Comparison of ENCODE assay signal across 8 cellular contexts in genomic region chr12:12684375-12685106, GRCh38. TPM values are rescaled to one million over a fixed set of nuclear protein-coding genes. Genes with fewer than 3 reads are reported as not detected.
DNase-seq lines count a peak whose midpoint lies in the region; ATAC-seq, FAIRE-seq and TF ChIP-seq lines count a peak whose summit lies in the region.

No MANE protein-coding gene starts in this region.

- peak; percentile 24 to 71; a peak in 4 of 6 replicates for ATAC-seq in A549
- no peak for ATAC-seq in HG02981 (IDR thresholded peaks at IDR 0.05; ENCODE audit: unreplicated experiment)
- ATAC-seq in T-helper 17 cell: no peak

- H3K36me3 ChIP-seq in NT2/D1 (ENCODE audit: insufficient read depth, insufficient read length, low read length): peaks cover 4% of the 10 kb centered on the region
- H3K36me3 ChIP-seq in fibroblast of lung (ENCODE audit: control insufficient read depth, insufficient read depth, low read length): no peaks in the 10 kb centered on the region

- no peaks in the 10 kb centered on the region for H3K9me3 ChIP-seq in A549
- H3K9me3 ChIP-seq in NT2/D1 (ENCODE audit: insufficient read depth, low read length): no peaks in the 10 kb centered on the region
- no peaks in the 10 kb centered on the region for H3K9me3 ChIP-seq in fibroblast of lung (ENCODE audit: control insufficient read depth, insufficient read depth, low read depth, low read length)
- H3K9me3 ChIP-seq in T-helper 17 cell (ENCODE audit: control insufficient read depth, low read length, poor library complexity, severe bottlenecking): no peaks in the 10 kb centered on the region

- TF ChIP-seq EP300 in A549 (IDR thresholded peaks at IDR 0.05): no peak

- no peaks in the 10 kb centered on the region for H3K36me3 Mint-ChIP-seq in T-helper 17 cell (ENCODE audit: low read depth)

- H3K4me3 Mint-ChIP-seq in T-helper 17 cell: no peak overlapping the region

- DNase-seq in A549 (ENCODE audit: low read depth in 1 of 2, low spot score in 1 of 2) (peak in 1 of 2 experiments; percentile 51), HK-2 (ENCODE audit: unreplicated experiment) (peak; percentile 27), NT2/D1 (ENCODE audit: low read depth, low spot score) (peak; percentile 100), fibroblast of lung (ENCODE audit: low read depth in 2 of 2) (peak; percentile 45 to 48), putamen (ENCODE audit: low spot score) (peak; percentile 87), T-helper 17 cell (no peak), GM13977 (ENCODE audit: low spot score) (no peak)

- no peak for TF ChIP-seq RAD21 in A549 (conservative IDR thresholded peaks at IDR 0.05 in 1 of 2, IDR thresholded peaks at IDR 0.05 in 1 of 2)

- CTCF ChIA-PET in A549 (lab: Yijun Ruan, JAX): interaction anchor here (1.2 kb wide), 1 partner anchor 29 kb away, joined by 3 read pairs; no protein-coding TSS in a partner anchor

- no peak overlapping the region for H3K27ac ChIP-seq in A549
- H3K27ac ChIP-seq in fibroblast of lung (ENCODE audit: insufficient read depth, low read length): no peak overlapping the region

- H3K79me2 ChIP-seq in fibroblast of lung (ENCODE audit: control insufficient read depth, insufficient read depth, low read length): no peaks in the 10 kb centered on the region

- peaks cover 3% of the 10 kb centered on the region for H3K4me1 Mint-ChIP-seq in T-helper 17 cell

- H3K27ac Mint-ChIP-seq in T-helper 17 cell: no peak overlapping the region

- peak overlapping the region; percentile 78 for H3K9ac ChIP-seq in NT2/D1 (ENCODE audit: insufficient read length, low read depth)
- H3K9ac ChIP-seq in fibroblast of lung (ENCODE audit: insufficient read depth, low read length): no peak overlapping the region

- TF ChIP-seq POLR2A in A549 (IDR thresholded peaks at IDR 0.05; ENCODE audit: low read length): no peak

- POLR2A ChIA-PET in A549 (lab: Yijun Ruan, JAX): no interaction called here

- FAIRE-seq in A549 (lab: Jason Lieb, UNC): no peak

- TF ChIP-seq CTCF in A549 (IDR thresholded peaks at IDR 0.05) (no peak), fibroblast of lung (conservative IDR thresholded peaks at IDR 0.05 in 1 of 2, IDR thresholded peaks at IDR 0.05 in 1 of 2; ENCODE audit: low read depth in 1 of 2, low read length in 2 of 2) (no peak), GM13977 (IDR thresholded peaks at IDR 0.05; ENCODE audit: extremely low read depth, insufficient read depth, missing control alignments) (no peak)

- H3K27me3 ChIP-seq in NT2/D1 (ENCODE audit: insufficient read depth, insufficient read length): no peaks in the 10 kb centered on the region
- no peaks in the 10 kb centered on the region for H3K27me3 ChIP-seq in fibroblast of lung (ENCODE audit: control insufficient read depth, insufficient read depth, low read length)

- no peaks in the 10 kb centered on the region for H3K27me3 Mint-ChIP-seq in T-helper 17 cell

- H3K4me2 ChIP-seq in A549 (peak overlapping the region; percentile 6; the same call in 2 of the 3 replicates), fibroblast of lung (ENCODE audit: extremely low read depth, insufficient read depth, low read length) (no peak overlapping the region)

- H3K4me1 ChIP-seq in A549: no peaks in the 10 kb centered on the region
- peaks cover 5% of the 10 kb centered on the region for H3K4me1 ChIP-seq in NT2/D1 (ENCODE audit: insufficient read depth, insufficient read length)
- no peaks in the 10 kb centered on the region for H3K4me1 ChIP-seq in fibroblast of lung (ENCODE audit: control insufficient read depth, extremely low read depth, insufficient read depth, low read length)

- in situ Hi-C loops in GM13977 (cut with MboI; ENCODE audit: low pct_unique_long_range_greater_than_20kb, low sequenced_read_pairs, unreplicated experiment): no loop called here

- H3K4me3 ChIP-seq in A549 (no peak overlapping the region), NT2/D1 (ENCODE audit: insufficient read length, low read depth) (peak overlapping the region; percentile 60), fibroblast of lung (replicated peaks in 1 of 4; ENCODE audit: control extremely low read depth in 1 of 4, insufficient read depth in 1 of 4, low read depth in 3 of 4, low read length in 4 of 4) (no peak overlapping the region)

- H4K20me1 ChIP-seq in fibroblast of lung (ENCODE audit: control insufficient read depth, extremely low read depth, insufficient read depth, low read length): no peaks in the 10 kb centered on the region

- H2AFZ ChIP-seq in fibroblast of lung (ENCODE audit: low read length): no peak overlapping the region

- WGBS in A549 (ENCODE audit: missing lambda C conversion rate): 31% methylated on average over 5 of the region's 5 CpGs

TF ChIP-seq in A549, 52 proteins besides CTCF, POLR2A, EP300 and RAD21:
- TF ChIP-seq, protein P1, sequence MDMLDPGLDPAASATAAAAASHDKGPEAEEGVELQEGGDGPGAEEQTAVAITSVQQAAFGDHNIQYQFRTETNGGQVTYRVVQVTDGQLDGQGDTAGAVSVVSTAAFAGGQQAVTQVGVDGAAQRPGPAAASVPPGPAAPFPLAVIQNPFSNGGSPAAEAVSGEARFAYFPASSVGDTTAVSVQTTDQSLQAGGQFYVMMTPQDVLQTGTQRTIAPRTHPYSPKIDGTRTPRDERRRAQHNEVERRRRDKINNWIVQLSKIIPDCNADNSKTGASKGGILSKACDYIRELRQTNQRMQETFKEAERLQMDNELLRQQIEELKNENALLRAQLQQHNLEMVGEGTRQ (IDR thresholded peaks at IDR 0.05): peak; percentile 73
- TF ChIP-seq EHMT2 (IDR thresholded peaks at IDR 0.05; ENCODE audit: low read depth) (peak; percentile 81), BHLHE40 (IDR thresholded peaks at IDR 0.05; ENCODE audit: low read depth, low read length) (no peak)
- TF ChIP-seq, protein P2, sequence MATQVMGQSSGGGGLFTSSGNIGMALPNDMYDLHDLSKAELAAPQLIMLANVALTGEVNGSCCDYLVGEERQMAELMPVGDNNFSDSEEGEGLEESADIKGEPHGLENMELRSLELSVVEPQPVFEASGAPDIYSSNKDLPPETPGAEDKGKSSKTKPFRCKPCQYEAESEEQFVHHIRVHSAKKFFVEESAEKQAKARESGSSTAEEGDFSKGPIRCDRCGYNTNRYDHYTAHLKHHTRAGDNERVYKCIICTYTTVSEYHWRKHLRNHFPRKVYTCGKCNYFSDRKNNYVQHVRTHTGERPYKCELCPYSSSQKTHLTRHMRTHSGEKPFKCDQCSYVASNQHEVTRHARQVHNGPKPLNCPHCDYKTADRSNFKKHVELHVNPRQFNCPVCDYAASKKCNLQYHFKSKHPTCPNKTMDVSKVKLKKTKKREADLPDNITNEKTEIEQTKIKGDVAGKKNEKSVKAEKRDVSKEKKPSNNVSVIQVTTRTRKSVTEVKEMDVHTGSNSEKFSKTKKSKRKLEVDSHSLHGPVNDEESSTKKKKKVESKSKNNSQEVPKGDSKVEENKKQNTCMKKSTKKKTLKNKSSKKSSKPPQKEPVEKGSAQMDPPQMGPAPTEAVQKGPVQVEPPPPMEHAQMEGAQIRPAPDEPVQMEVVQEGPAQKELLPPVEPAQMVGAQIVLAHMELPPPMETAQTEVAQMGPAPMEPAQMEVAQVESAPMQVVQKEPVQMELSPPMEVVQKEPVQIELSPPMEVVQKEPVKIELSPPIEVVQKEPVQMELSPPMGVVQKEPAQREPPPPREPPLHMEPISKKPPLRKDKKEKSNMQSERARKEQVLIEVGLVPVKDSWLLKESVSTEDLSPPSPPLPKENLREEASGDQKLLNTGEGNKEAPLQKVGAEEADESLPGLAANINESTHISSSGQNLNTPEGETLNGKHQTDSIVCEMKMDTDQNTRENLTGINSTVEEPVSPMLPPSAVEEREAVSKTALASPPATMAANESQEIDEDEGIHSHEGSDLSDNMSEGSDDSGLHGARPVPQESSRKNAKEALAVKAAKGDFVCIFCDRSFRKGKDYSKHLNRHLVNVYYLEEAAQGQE (IDR thresholded peaks at IDR 0.05): peak; percentile 96
TF ChIP-seq in A549: peak in this region for 3.

RNA-seq across cellular contexts. Expression of gene GPR19, which starts 11.4 kb away (rescaled TPM):
- polyA plus RNA-seq in A549 (2011; rRNA removed) (2.6 and 2.7 TPM in 2 replicates), A549 (2017; fragmentation: RNase III; extraction: RNeasy Plus Mini Kit Qiagen cat#74134 plus additional on column Dnase treatment) (1.8 to 2.6 TPM (median 1.9 TPM) in 3 replicates), fibroblast of lung (0.24 and 0.35 TPM in 2 replicates)
- polyA plus RNA-seq in A549 (2012; cell fraction: cytosol; rRNA removed): 1.5 and 2.2 TPM in 2 replicates
- polyA plus RNA-seq in A549 (2012; cell fraction: nucleus; rRNA removed): 2.6 and 2.8 TPM in 2 replicates
- 2.3 and 3.7 TPM in 2 replicates for polyA minus RNA-seq in A549 (2011; rRNA and poly(A)+ RNA removed)
- total RNA-seq in fibroblast of lung (not detected in 2 replicates), T-helper 17 cell (1 to 10 TPM; 2.0 to 2.1 TPM)
- 0.20 and 0.36 TPM in 2 replicates for polyA plus RNA-seq in fibroblast of lung (2012)
- not detected in 2 replicates for polyA minus RNA-seq in fibroblast of lung (ENCODE audit: low replicate concordance)

RNA-seq across cellular contexts. Expression of gene CDKN1B, which starts 32.6 kb away (rescaled TPM):
- polyA plus RNA-seq in A549 (2011; rRNA removed) (20.4 and 26.8 TPM in 2 replicates), A549 (2017; fragmentation: RNase III; extraction: RNeasy Plus Mini Kit Qiagen cat#74134 plus additional on column Dnase treatment) (18.0 to 20.5 TPM (median 20.3 TPM) in 3 replicates), fibroblast of lung (12.6 and 21.4 TPM in 2 replicates)
- 8.1 and 9.7 TPM in 2 replicates for polyA plus RNA-seq in A549 (2012; cell fraction: cytosol; rRNA removed)
- 7.2 and 7.8 TPM in 2 replicates for polyA plus RNA-seq in A549 (2012; cell fraction: nucleus; rRNA removed)
- polyA minus RNA-seq in A549 (2011; rRNA and poly(A)+ RNA removed): 7.8 and 11.8 TPM in 2 replicates
- total RNA-seq in fibroblast of lung (50.9 and 58.0 TPM in 2 replicates), T-helper 17 cell (100 to 1,000 TPM; 202 to 252 TPM)
- polyA plus RNA-seq in fibroblast of lung (2012): 16.7 and 28.0 TPM in 2 replicates
- polyA minus RNA-seq in fibroblast of lung (ENCODE audit: low replicate concordance): 0.89 and 2.8 TPM in 2 replicates

Comparison
In these comparisons a context has a peak if more than half of its experiments do, and no peak if none do; other contexts are left out.
1. ATAC-seq: peak in A549 (2 of 2); none in HG02981 (single experiment) and T-helper 17 cell (single experiment).
2. DNase-seq: peak in HK-2 (single experiment), NT2/D1 (single experiment), fibroblast of lung (2 of 2) and putamen (single experiment); none in T-helper 17 cell (0 of 3) and GM13977 (single experiment).